Comparison of ENCODE assay signal across 8 cellular contexts in the genomic region with DNA sequence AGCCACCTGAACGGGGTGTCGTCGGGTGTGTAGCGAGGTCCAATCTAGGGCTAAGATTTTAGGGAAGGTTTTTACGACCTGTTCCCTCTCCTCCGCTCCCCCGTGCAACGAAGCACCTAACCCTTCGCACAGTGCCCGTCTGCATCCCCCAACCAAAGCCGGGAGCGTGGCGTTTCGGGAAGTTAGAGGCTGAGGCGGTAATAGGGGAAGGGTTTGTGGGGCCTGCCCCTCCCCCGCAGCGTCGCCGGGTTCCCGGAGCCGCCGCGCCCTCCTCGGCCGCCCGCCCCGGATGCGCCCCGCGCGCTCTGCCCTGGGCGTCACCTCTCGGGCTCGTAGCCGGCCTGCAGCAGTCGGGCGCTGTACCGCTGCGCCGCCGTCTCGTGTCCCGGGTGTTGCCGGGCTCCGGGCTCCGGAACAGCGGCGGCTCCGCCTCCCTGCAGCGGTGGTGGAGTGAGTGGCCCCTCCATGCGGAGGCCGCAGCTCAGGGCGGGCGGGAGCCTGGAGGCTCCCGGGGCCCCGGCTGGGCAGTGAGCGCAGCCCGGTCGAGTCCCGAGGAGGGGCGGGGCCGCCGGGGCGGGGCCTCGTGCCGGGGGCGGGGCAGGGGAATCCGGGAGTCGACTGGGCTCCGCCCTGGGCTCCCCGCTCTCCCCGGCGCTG. TPM values are rescaled to one million over a fixed set of nuclear protein-coding genes. Genes with fewer than 3 reads are reported as not detected.
DNase-seq lines count a peak whose midpoint lies in the region; ATAC-seq and TF ChIP-seq lines count a peak whose summit lies in the region.

A gene (minus strand): TSS at position 548 of the 657 bp plus-strand sequence. CDS start 81 bp downstream, at position 467.

- no peaks in the 10 kb centered on the region for H3K9me3 ChIP-seq in CD8-positive, alpha-beta T cell (ENCODE audit: low read length)
- no peaks in the 10 kb centered on the region for H3K9me3 ChIP-seq in PC-3 (ENCODE audit: low read length)

- H3K4me1 ChIP-seq in CD8-positive, alpha-beta T cell (ENCODE audit: insufficient read depth, low read length), result peaks cover 39% of the 10 kb centered on the region
- H3K4me1 ChIP-seq in PC-3 (ENCODE audit: insufficient read depth, low read length), result peaks cover 10% of the 10 kb centered on the region

- peak within 1 kb of the TSS; percentile 99 for H3K4me3 ChIP-seq in CD8-positive, alpha-beta T cell (ENCODE audit: low read depth, low read length)
- H3K4me3 ChIP-seq in PC-3 (ENCODE audit: low read length), result peak within 1 kb of the TSS; percentile 76

- H3K4me1 Mint-ChIP-seq in CD8-positive, alpha-beta T cell (ENCODE audit: low read depth), result peaks cover 41% of the 10 kb centered on the region
- H3K4me1 Mint-ChIP-seq in naive thymus-derived CD8-positive, alpha-beta T cell, result peaks cover 20 to 43% (median 40%) of the 10 kb centered on the region in 4 donors
- H3K4me1 Mint-ChIP-seq in stimulated activated naive B cell treated with anti-CD40 and anti-IgM and Interleukin-4, amounts not matched to agents 10 μg/mL and 1 μg/mL and 100 μg/mL, for 72 hours, result peaks cover 30 to 36% of the 10 kb centered on the region in 2 donors

- H3K36me3 Mint-ChIP-seq in CD8-positive, alpha-beta T cell, result peaks cover 2% of the 10 kb centered on the region
- H3K36me3 Mint-ChIP-seq in naive thymus-derived CD8-positive, alpha-beta T cell, result no peaks in the 10 kb centered on the region
- H3K36me3 Mint-ChIP-seq in stimulated activated naive B cell treated with anti-CD40 and anti-IgM and Interleukin-4, amounts not matched to agents 10 μg/mL and 1 μg/mL and 100 μg/mL, for 72 hours, result peaks cover 0 to 1% of the 10 kb centered on the region in 2 donors

- intact Hi-C loops in CD8-positive, alpha-beta T cell (cut with DNase I, micrococcal nuclease), result loop anchor here (1.0 to 10.0 kb wide), 7 partner anchors 16 to 815 kb away; a partner anchor contains a TSS
- intact Hi-C loops in PC-3 (cut with micrococcal nuclease), result no loop called here

- H3K36me3 ChIP-seq in CD8-positive, alpha-beta T cell (ENCODE audit: insufficient read depth, low read length), result no peaks in the 10 kb centered on the region
- no peaks in the 10 kb centered on the region for H3K36me3 ChIP-seq in PC-3 (ENCODE audit: low read depth, low read length)

- no peaks in the 10 kb centered on the region for H3F3A ChIP-seq in PC-3 (ENCODE audit: low read length, unreplicated experiment)

- peak; percentile 65 to 92 (median 86) for DNase-seq in CD8-positive, alpha-beta T cell
- peak; percentile 92 for DNase-seq in GM19240 (ENCODE audit: insufficient read length, low spot score)
- peak; percentile 71 for DNase-seq in PC-3
- DNase-seq in activated T-cell treated with anti-CD3 and anti-CD28 coated beads, Interleukin-2, amount 50 U/mL, for 48 hours, result peak; percentile 95 to 96
- peak; percentile 75 for DNase-seq in fibroblast of gingiva (ENCODE audit: low read depth)
- DNase-seq in naive thymus-derived CD8-positive, alpha-beta T cell, result peak; percentile 60 to 91 (median 84)
- peak; percentile 67 for DNase-seq in stimulated activated naive B cell treated with anti-CD40 and anti-IgM and Interleukin-4, amounts not matched to agents 10 μg/mL and 1 μg/mL and 100 μg/mL, for 72 hours

- H3K9me2 ChIP-seq in PC-3 (replicated peaks; ENCODE audit: low read length), result no peaks in the 10 kb centered on the region

- H3K27me3 ChIP-seq in CD8-positive, alpha-beta T cell (ENCODE audit: insufficient read depth, low read length), result no peaks in the 10 kb centered on the region
- no peaks in the 10 kb centered on the region for H3K27me3 ChIP-seq in PC-3 (ENCODE audit: low read length)

- CTCF ChIA-PET in CD8-positive, alpha-beta T cell (lab: Charles Lee), result interaction anchor here (0.9 to 18.5 kb wide), 8 partner anchors 10 to 62 kb away, joined by 3 to 389 read pairs (median 8); no protein-coding TSS in a partner anchor
- CTCF ChIA-PET in PC-3 (lab: Charles Lee), result interaction anchor here (1.0 kb wide), 1 partner anchor 18 kb away, joined by 3 read pairs; no protein-coding TSS in a partner anchor

- H3K9ac ChIP-seq in PC-3 (ENCODE audit: low read length), result peak within 1 kb of the TSS; percentile 35

- no peaks in the 10 kb centered on the region; the same call in 1 of the 2 replicates for H4K20me1 ChIP-seq in PC-3 (ENCODE audit: low read length)

- H3K79me2 ChIP-seq in PC-3 (ENCODE audit: low read length), result peaks cover 18% of the 10 kb centered on the region

- peak within 1 kb of the TSS; percentile 74 for H3K27ac ChIP-seq in CD8-positive, alpha-beta T cell (ENCODE audit: low read depth, low read length)
- peak within 1 kb of the TSS; percentile 38 for H3K27ac ChIP-seq in PC-3 (ENCODE audit: low read length)

- H3K27ac Mint-ChIP-seq in CD8-positive, alpha-beta T cell, result peak within 1 kb of the TSS; percentile 84
- peak within 1 kb of the TSS; percentile 71 to 94 (median 91) for H3K27ac Mint-ChIP-seq in naive thymus-derived CD8-positive, alpha-beta T cell
- peak within 1 kb of the TSS; percentile 80 for H3K27ac Mint-ChIP-seq in stimulated activated naive B cell treated with anti-CD40 and anti-IgM and Interleukin-4, amounts not matched to agents 10 μg/mL and 1 μg/mL and 100 μg/mL, for 72 hours

- peak within 1 kb of the TSS; percentile 87 for H2AFZ ChIP-seq in PC-3 (ENCODE audit: low read length)

- no peak for TF ChIP-seq CTCF in CD8-positive, alpha-beta T cell (IDR thresholded peaks at IDR 0.05)
- TF ChIP-seq CTCF in PC-3 (conservative IDR thresholded peaks at IDR 0.05; ENCODE audit: low read depth, low read length), result no peak

- POLR2A ChIA-PET in CD8-positive, alpha-beta T cell (lab: Charles Lee), result interaction anchor here (1.2 to 2.0 kb wide), 3 partner anchors 8 to 15 kb away, joined by 3 to 7 read pairs (median 5); no protein-coding TSS in a partner anchor
- POLR2A ChIA-PET in PC-3 (lab: Charles Lee; ENCODE audit: unreplicated experiment), result no interaction called here
- POLR2A ChIA-PET in naive thymus-derived CD8-positive, alpha-beta T cell (lab: Charles Lee), result interaction anchor here (1.0 to 2.8 kb wide), 5 partner anchors 16 to 66 kb away, joined by 3 to 12 read pairs (median 10); a partner anchor contains a TSS

- H3K27me3 Mint-ChIP-seq in CD8-positive, alpha-beta T cell (ENCODE audit: low read depth), result no peaks in the 10 kb centered on the region
- H3K27me3 Mint-ChIP-seq in naive thymus-derived CD8-positive, alpha-beta T cell, result peaks cover 0 to 4% (median 0%) of the 10 kb centered on the region in 5 donors
- peaks cover 0 to 3% of the 10 kb centered on the region in 2 donors for H3K27me3 Mint-ChIP-seq in stimulated activated naive B cell treated with anti-CD40 and anti-IgM and Interleukin-4, amounts not matched to agents 10 μg/mL and 1 μg/mL and 100 μg/mL, for 72 hours

- H3K4me3 Mint-ChIP-seq in CD8-positive, alpha-beta T cell, result peak within 1 kb of the TSS; percentile 91
- peak within 1 kb of the TSS; percentile 84 to 93 (median 90) for H3K4me3 Mint-ChIP-seq in naive thymus-derived CD8-positive, alpha-beta T cell
- H3K4me3 Mint-ChIP-seq in stimulated activated naive B cell treated with anti-CD40 and anti-IgM and Interleukin-4, amounts not matched to agents 10 μg/mL and 1 μg/mL and 100 μg/mL, for 72 hours, result peak within 1 kb of the TSS; percentile 88 to 90

- peak; percentile 75 for ATAC-seq in CD8-positive, alpha-beta T cell
- ATAC-seq in HG03439 (IDR thresholded peaks at IDR 0.05; ENCODE audit: unreplicated experiment), result peak; percentile 73
- peak; percentile 76 for ATAC-seq in PC-3
- ATAC-seq in naive thymus-derived CD8-positive, alpha-beta T cell, result peak; percentile 79 to 80
- ATAC-seq in stimulated activated naive B cell treated with anti-CD40 and anti-IgM and Interleukin-4, amounts not matched to agents 10 μg/mL and 1 μg/mL and 100 μg/mL, for 72 hours (replicated peaks), result peak; percentile 81 to 82

- BruUV-seq in PC-3 (replicated peaks; lab: Mats Ljungman, UMichigan), result no TSS peak

- H3K9me3 Mint-ChIP-seq in CD8-positive, alpha-beta T cell, result no peaks in the 10 kb centered on the region
- H3K9me3 Mint-ChIP-seq in naive thymus-derived CD8-positive, alpha-beta T cell, result no peaks in the 10 kb centered on the region
- H3K9me3 Mint-ChIP-seq in stimulated activated naive B cell treated with anti-CD40 and anti-IgM and Interleukin-4, amounts not matched to agents 10 μg/mL and 1 μg/mL and 100 μg/mL, for 72 hours, result no peaks in the 10 kb centered on the region

- peak within 1 kb of the TSS; percentile 96 for H3K4me2 ChIP-seq in PC-3 (ENCODE audit: low read length)

RNA-seq across cellular contexts. Expression of the gene that starts here (rescaled TPM):
- total RNA-seq in CD8-positive, alpha-beta T cell, result 10 to 100 TPM; 19.6 to 20.6 TPM
- 128 and 142 TPM in 2 replicates for total RNA-seq in PC-3 (2014; rRNA removed)
- 10 to 100 TPM; 36.9 to 45.0 TPM for total RNA-seq in naive thymus-derived CD8-positive, alpha-beta T cell
- 10 to 100 TPM; 30.2 to 39.5 (median 32.9) TPM for polyA plus RNA-seq in naive thymus-derived CD8-positive, alpha-beta T cell

Comparison
In these comparisons a context has a peak if more than half of its experiments do, and no peak if none do; other contexts are left out.
1. Peak in every context shown above with its lines: DNase-seq, ATAC-seq, H3K4me3 ChIP-seq and H3K27ac ChIP-seq.